1 cellular context compared by ENCODE assay signal in the genomic region with DNA sequence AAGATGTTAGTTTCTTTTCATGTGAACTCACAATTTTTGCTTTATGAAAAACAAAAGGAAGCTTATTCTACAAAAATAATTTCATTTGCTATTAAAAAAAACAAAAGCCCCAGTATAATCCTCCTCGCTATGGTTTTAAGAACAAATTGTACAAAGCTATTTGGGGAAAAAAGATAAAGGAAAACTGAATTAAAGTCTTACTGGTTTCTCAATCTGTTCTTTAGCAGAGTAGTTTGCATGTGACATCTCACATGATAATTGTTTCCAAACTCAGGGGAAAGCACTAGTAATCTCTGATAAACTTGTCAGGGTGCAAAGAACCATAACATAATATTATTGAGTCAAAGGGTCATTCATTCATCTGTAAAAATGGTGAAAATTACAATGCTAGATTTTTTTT.
TF ChIP-seq lines count a peak whose summit lies in the region.

No MANE protein-coding gene starts in this region.

TF ChIP-seq in SK-N-SH, 30 proteins besides CTCF, POLR2A, EP300 and RAD21 (continued from another document):
- TF ChIP-seq MEF2A (IDR thresholded peaks at IDR 0.05; ENCODE audit: borderline replicate concordance, low read depth) (no peak), NRF1 (IDR thresholded peaks at IDR 0.05; ENCODE audit: low read depth, low read length) (no peak), YY1 (IDR thresholded peaks at IDR 0.05; ENCODE audit: low read depth) (no peak), FOXJ3 (CRISPR knock-in tag; IDR thresholded peaks at IDR 0.05) (no peak), IRF3 (IDR thresholded peaks at IDR 0.05; ENCODE audit: low read depth, low read length) (no peak), NFIC (IDR thresholded peaks at IDR 0.05; ENCODE audit: borderline replicate concordance) (no peak), GABPA (IDR thresholded peaks at IDR 0.05; ENCODE audit: low read depth) (no peak), RCOR1 (IDR thresholded peaks at IDR 0.05; ENCODE audit: low read length) (no peak), RFX5 (IDR thresholded peaks at IDR 0.05; ENCODE audit: low read length) (no peak)
- TF ChIP-seq, protein P1, sequence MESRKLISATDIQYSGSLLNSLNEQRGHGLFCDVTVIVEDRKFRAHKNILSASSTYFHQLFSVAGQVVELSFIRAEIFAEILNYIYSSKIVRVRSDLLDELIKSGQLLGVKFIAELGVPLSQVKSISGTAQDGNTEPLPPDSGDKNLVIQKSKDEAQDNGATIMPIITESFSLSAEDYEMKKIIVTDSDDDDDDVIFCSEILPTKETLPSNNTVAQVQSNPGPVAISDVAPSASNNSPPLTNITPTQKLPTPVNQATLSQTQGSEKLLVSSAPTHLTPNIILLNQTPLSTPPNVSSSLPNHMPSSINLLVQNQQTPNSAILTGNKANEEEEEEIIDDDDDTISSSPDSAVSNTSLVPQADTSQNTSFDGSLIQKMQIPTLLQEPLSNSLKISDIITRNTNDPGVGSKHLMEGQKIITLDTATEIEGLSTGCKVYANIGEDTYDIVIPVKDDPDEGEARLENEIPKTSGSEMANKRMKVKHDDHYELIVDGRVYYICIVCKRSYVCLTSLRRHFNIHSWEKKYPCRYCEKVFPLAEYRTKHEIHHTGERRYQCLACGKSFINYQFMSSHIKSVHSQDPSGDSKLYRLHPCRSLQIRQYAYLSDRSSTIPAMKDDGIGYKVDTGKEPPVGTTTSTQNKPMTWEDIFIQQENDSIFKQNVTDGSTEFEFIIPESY (IDR thresholded peaks at IDR 0.05; ENCODE audit: borderline replicate concordance, low read depth), result no peak
